In the genomic region with DNA sequence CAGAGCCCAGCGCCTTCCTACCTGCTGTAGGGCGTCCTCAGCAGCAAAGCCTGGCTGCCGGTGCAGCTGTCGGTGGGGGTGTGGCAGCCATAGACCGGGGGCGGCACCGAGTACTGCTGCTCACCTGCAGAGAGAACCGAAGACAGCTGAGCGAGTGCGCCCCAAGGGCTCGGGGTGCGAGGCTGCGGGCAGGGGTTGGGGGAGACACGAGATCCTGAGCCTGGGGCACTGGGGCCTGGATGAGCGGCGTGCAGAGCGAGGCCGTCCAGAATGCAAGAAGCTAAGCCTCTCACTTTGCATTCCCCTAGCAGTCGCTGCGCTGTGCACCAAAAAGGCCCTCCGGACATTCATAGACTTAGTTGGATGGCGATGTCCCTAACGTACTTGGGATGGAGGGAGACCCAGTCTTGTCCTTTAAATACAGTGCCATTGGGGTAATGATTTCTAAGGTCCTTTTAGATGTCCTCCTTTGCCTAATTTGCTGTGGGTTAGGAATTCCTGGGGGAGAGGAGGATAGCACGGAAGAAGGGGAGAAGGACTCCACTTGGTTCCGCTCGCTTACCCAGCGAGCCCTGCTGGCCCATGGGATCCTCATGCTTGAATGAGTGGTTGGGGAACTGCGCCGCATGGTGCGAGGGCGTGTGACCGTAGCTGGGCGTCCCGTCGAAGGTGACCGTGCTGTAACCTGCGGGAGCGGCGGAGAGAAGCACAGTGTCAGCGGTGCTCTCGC, we compare ENCODE assay signal across 18 cellular contexts. TPM values are rescaled to one million over a fixed set of nuclear protein-coding genes. Genes with fewer than 3 reads are reported as not detected.
A peak's percentile ranks its signal among the peaks of the same experiment; 100 is the strongest.
DNase-seq lines count a peak whose midpoint lies in the region; ATAC-seq and TF ChIP-seq lines count a peak whose summit lies in the region.
"Had no signal": no experiment of that assay in that cellular context is flagged by ENCODE, and none has a peak within 500 bp of the region (broad histone marks: within the 10 kb centered on the region; RNA-seq: fewer than 3 reads in every experiment).

No MANE protein-coding gene starts in this region.

- no peaks in the 10 kb centered on the region for H3K9me3 ChIP-seq in CD4-positive, alpha-beta T cell (ENCODE audit: control insufficient read depth, low read length)
- no peaks in the 10 kb centered on the region for H3K9me3 ChIP-seq in osteoblast (ENCODE audit: low read depth, low read length)
- H3K9me3 ChIP-seq: ascending aorta, suprapubic skin had no signal

- DNase-seq in CD4-positive, alpha-beta T cell: no peak
- DNase-seq in GM23338 (ENCODE audit: low spot score) (peak; percentile 62), glutamatergic neuron (peak; percentile 32), osteoblast (ENCODE audit: insufficient read length, low spot score, missing footprints) (peak; percentile 78), pons (ENCODE audit: low spot score) (no peak)
- DNase-seq in activated effector memory CD4-positive, alpha-beta T cell treated with anti-CD3 and anti-CD28 coated beads, Interleukin-2, amount 50 U/mL, for 16 hours: no peak
- DNase-seq: activated naive CD4-positive, alpha-beta T cell treated with Interleukin-2 at 50 U/mL for 16 hours; DMS79; effector CD8-positive, alpha-beta T cell; stimulated activated CD4-positive, alpha-beta T cell treated with anti-CD3 and anti-CD28 coated beads, Interleukin-4, amount 100 ng/mL, for 1 hour; SW 1271 had no signal

- peaks cover 76% of the 10 kb centered on the region for H3K27me3 ChIP-seq in CD4-positive, alpha-beta T cell (ENCODE audit: control insufficient read depth, insufficient read depth, low read length)
- H3K27me3 ChIP-seq in GM23338 (ENCODE audit: insufficient read depth): peaks cover 100% of the 10 kb centered on the region
- peaks cover 95% of the 10 kb centered on the region for H3K27me3 ChIP-seq in osteoblast (ENCODE audit: insufficient read depth, low read length)

- H3K4me2 ChIP-seq in GM23338: peak overlapping the region; percentile 91
- no peak overlapping the region for H3K4me2 ChIP-seq in osteoblast (ENCODE audit: insufficient read depth, low read length)

- H3F3A ChIP-seq in GM23338 (replicated peaks; ENCODE audit: low read depth): peaks cover 4% of the 10 kb centered on the region; the same call in 1 of the 2 replicates

- peak overlapping the region; percentile 38 for H3K4me3 Mint-ChIP-seq in CD4-positive, alpha-beta T cell
- H3K4me3 Mint-ChIP-seq in GM23338 (peak overlapping the region; percentile 73), glutamatergic neuron (ENCODE audit: unreplicated experiment) (no peak overlapping the region)

- no peaks in the 10 kb centered on the region for H3K36me3 Mint-ChIP-seq in CD4-positive, alpha-beta T cell (ENCODE audit: low read depth)
- H3K36me3 Mint-ChIP-seq in GM23338 (ENCODE audit: low read depth) (peaks cover 3% of the 10 kb centered on the region; the same call in 1 of the 3 replicates), glutamatergic neuron (ENCODE audit: unreplicated experiment) (no peaks in the 10 kb centered on the region)

- no peak overlapping the region for H3K27ac ChIP-seq in CD4-positive, alpha-beta T cell (ENCODE audit: low read depth, low read length)
- H3K27ac ChIP-seq in GM23338 (ENCODE audit: low read depth): no peak overlapping the region
- H3K27ac ChIP-seq in osteoblast (ENCODE audit: low read depth, low read length): no peak overlapping the region
- H3K27ac ChIP-seq: ascending aorta, skin epidermis, suprapubic skin had no signal

- no peak for ATAC-seq in CD4-positive, alpha-beta T cell (ENCODE audit: poor library complexity)
- ATAC-seq in GM23338 (peak; percentile 18), GM19395 (IDR thresholded peaks at IDR 0.05; ENCODE audit: unreplicated experiment) (no peak)

- H3K79me2 ChIP-seq in GM23338 (replicated peaks; ENCODE audit: insufficient read depth): no peaks in the 10 kb centered on the region
- no peaks in the 10 kb centered on the region for H3K79me2 ChIP-seq in osteoblast (ENCODE audit: insufficient read depth, low read length)

- no peak overlapping the region for H3K27ac Mint-ChIP-seq in CD4-positive, alpha-beta T cell
- H3K27ac Mint-ChIP-seq in GM23338 (no peak overlapping the region), glutamatergic neuron (ENCODE audit: unreplicated experiment) (no peak overlapping the region)
- H3K27ac Mint-ChIP-seq: progenitor cell of endocrine pancreas had no signal

- CTCF ChIA-PET in CD4-positive, alpha-beta T cell (lab: Charles Lee): no interaction called here

- POLR2A ChIA-PET in CD4-positive, alpha-beta T cell (lab: Charles Lee): no interaction called here

- peaks cover 87% of the 10 kb centered on the region for H3K27me3 Mint-ChIP-seq in CD4-positive, alpha-beta T cell
- H3K27me3 Mint-ChIP-seq in GM23338 (ENCODE audit: insufficient read depth, low read depth, poor library complexity) (peaks cover 94% of the 10 kb centered on the region), glutamatergic neuron (ENCODE audit: unreplicated experiment) (peaks cover 41% of the 10 kb centered on the region)

- no peaks in the 10 kb centered on the region for H3K9me2 ChIP-seq in GM23338 (ENCODE audit: insufficient read depth)

- H3K36me3 ChIP-seq in GM23338 (ENCODE audit: insufficient read depth): no peaks in the 10 kb centered on the region
- H3K36me3 ChIP-seq in osteoblast (ENCODE audit: insufficient read depth, low read length): no peaks in the 10 kb centered on the region
- H3K36me3 ChIP-seq: ascending aorta, suprapubic skin had no signal

- H2AFZ ChIP-seq in GM23338: no peak overlapping the region; the same call in 1 of the 2 replicates
- no peak overlapping the region for H2AFZ ChIP-seq in osteoblast (ENCODE audit: low read length)

- H3K4me3 ChIP-seq in GM23338: peak overlapping the region; percentile 62
- H3K4me3 ChIP-seq in osteoblast (ENCODE audit: insufficient read depth, low read length): no peak overlapping the region
- H3K4me3 ChIP-seq: ascending aorta, lung, skin epidermis, suprapubic skin had no signal

- no peak for TF ChIP-seq CTCF in CD4-positive, alpha-beta T cell (IDR thresholded peaks at IDR 0.05)
- TF ChIP-seq CTCF in GM23338 (conservative IDR thresholded peaks at IDR 0.05; ENCODE audit: low read depth in 2 of 2): no peak
- no peak for TF ChIP-seq CTCF in glutamatergic neuron (IDR thresholded peaks at IDR 0.05; ENCODE audit: partially characterized antibody, unreplicated experiment)
- no peak for TF ChIP-seq CTCF in osteoblast (IDR thresholded peaks at IDR 0.05; ENCODE audit: extremely low read depth, low read depth, low read length)

- intact Hi-C loops in CD4-positive, alpha-beta T cell (cut with DNase I, micrococcal nuclease): no loop called here

- peaks cover 26% of the 10 kb centered on the region for H3K4me1 Mint-ChIP-seq in CD4-positive, alpha-beta T cell (ENCODE audit: low read depth)
- H3K4me1 Mint-ChIP-seq in GM23338 (peaks cover 38% of the 10 kb centered on the region), glutamatergic neuron (ENCODE audit: low read depth, unreplicated experiment) (peaks cover 6% of the 10 kb centered on the region)

- H3K9me3 Mint-ChIP-seq in CD4-positive, alpha-beta T cell: no peaks in the 10 kb centered on the region
- H3K9me3 Mint-ChIP-seq in GM23338: peaks cover 6% of the 10 kb centered on the region; the same call in 2 of the 3 replicates
- H3K9me3 Mint-ChIP-seq in glutamatergic neuron (ENCODE audit: unreplicated experiment): peaks cover 11% of the 10 kb centered on the region

- H3K4me1 ChIP-seq in GM23338 (ENCODE audit: insufficient read depth) (peaks cover 40% of the 10 kb centered on the region), osteoblast (ENCODE audit: insufficient read depth, low read length) (no peaks in the 10 kb centered on the region)
- H3K4me1 ChIP-seq: ascending aorta had no signal

- H4K20me1 ChIP-seq in GM23338 (replicated peaks; ENCODE audit: insufficient read depth) (peaks cover 23% of the 10 kb centered on the region), osteoblast (ENCODE audit: insufficient read depth, low read length) (no peaks in the 10 kb centered on the region)

TF ChIP-seq in GM23338, 12 proteins besides CTCF, POLR2A, EP300 and RAD21 (continues in another document):
- TF ChIP-seq EZH2phosphoT487 (IDR thresholded peaks at IDR 0.05; ENCODE audit: unreplicated experiment) (peak; percentile 22), EZH2 (IDR thresholded peaks at IDR 0.05; ENCODE audit: low read depth, unreplicated experiment) (peak; percentile 83), CREB1 (CRISPR knock-in tag; IDR thresholded peaks at IDR 0.05; ENCODE audit: low read depth) (no peak), ETS1 (IDR thresholded peaks at IDR 0.05) (no peak)

RNA-seq across cellular contexts. Expression of gene WT1, which starts 7.2 kb away (rescaled TPM):
- not detected for total RNA-seq in CD4-positive, alpha-beta T cell
- 0.16 and 0.21 TPM in 2 replicates for total RNA-seq in GM23338 (2014; rRNA removed; shearing (Covaris generic))
- not detected in 2 replicates for polyA plus RNA-seq in GM23338 (2016; fragmentation: Nextera tagmentation; extraction: Ambion mirVana)
- total RNA-seq in glutamatergic neuron (ENCODE audit: unreplicated experiment) (not detected), osteoblast (under 0.01 TPM in 1 of 2 replicates, not detected in the other)
- total RNA-seq: ascending aorta, cerebellum, progenitor cell of endocrine pancreas, suprapubic skin had no signal

Comparison
In these comparisons a context has a peak if more than half of its experiments do, and no peak if none do; other contexts are left out.
1. DNase-seq: peak in GM23338 (single experiment), glutamatergic neuron (single experiment) and osteoblast (single experiment); none in CD4-positive, alpha-beta T cell (0 of 10), activated effector memory CD4-positive, alpha-beta T cell treated with anti-CD3 and anti-CD28 coated beads, Interleukin-2, amount 50 U/mL, for 16 hours (single experiment) and pons (single experiment).